22 cellular contexts compared by ENCODE assay signal in the genomic region with DNA sequence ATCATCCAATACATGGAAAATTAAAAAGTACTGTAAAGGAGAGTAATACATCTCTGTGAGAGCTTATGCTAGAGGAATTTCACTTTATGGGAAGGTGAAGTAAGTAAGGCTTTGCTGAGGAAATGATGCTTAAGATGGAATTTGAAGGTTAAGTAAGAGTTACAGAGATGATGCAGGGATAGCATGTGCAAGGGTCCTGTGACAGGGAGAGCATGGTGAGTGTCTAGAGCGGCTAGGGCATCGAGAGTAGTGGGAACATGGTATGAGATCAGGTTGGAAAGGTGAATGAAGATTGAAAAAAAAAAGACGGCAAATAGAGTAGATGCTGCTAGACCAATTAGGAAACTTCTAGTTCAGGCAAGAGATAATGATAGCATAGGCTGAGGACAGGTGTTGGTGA. TPM values are rescaled to one million over a fixed set of nuclear protein-coding genes. Genes with fewer than 3 reads are reported as not detected.
"Had no signal": no experiment of that assay in that cellular context is flagged by ENCODE, and none has a peak within 500 bp of the region (broad histone marks: within the 10 kb centered on the region; RNA-seq: fewer than 3 reads in every experiment).

No MANE protein-coding gene starts in this region.

- H3K4me3 Mint-ChIP-seq: activated naive CD4-positive, alpha-beta T cell treated with anti-CD3 and anti-CD28 coated beads, Interleukin-2, amount 50 U/mL, for 24 hours; naive B cell; neural crest cell; WTC11 had no signal

- H3K27me3 Mint-ChIP-seq: activated naive CD4-positive, alpha-beta T cell treated with anti-CD3 and anti-CD28 coated beads, Interleukin-2, amount 50 U/mL, for 24 hours; naive B cell had no signal

- DNase-seq: activated gamma-delta T cell treated with Interleukin-2 at 50 U/mL for 16 hours; activated T-cell treated with anti-CD3 and anti-CD28 coated beads, Interleukin-2, amount 50 U/mL, for 1 hour; adrenal gland; foreskin keratinocyte; mesenchymal stem cell; naive B cell; occipital lobe; retina; spleen; stimulated activated CD4-positive, alpha-beta T cell treated with anti-CD3 and anti-CD28 coated beads, Interleukin-4, amount 100 ng/mL, for 1 hour; stimulated activated naive CD4-positive, alpha-beta T cell; T1000 had no signal

- H3K9me3 Mint-ChIP-seq: activated naive CD4-positive, alpha-beta T cell treated with anti-CD3 and anti-CD28 coated beads, Interleukin-2, amount 50 U/mL, for 24 hours; naive B cell; neural crest cell; WTC11 had no signal

- ATAC-seq: foreskin keratinocyte had no signal

- H3K4me3 ChIP-seq: adrenal gland, spleen, tibial nerve had no signal

- H3K27me3 ChIP-seq: adrenal gland, foreskin keratinocyte, spleen, tibial nerve had no signal

- H3K9me3 ChIP-seq: adrenal gland, spleen, tibial nerve had no signal

- H3K4me1 Mint-ChIP-seq: naive B cell, neural crest cell had no signal

- H3K27ac ChIP-seq: foreskin keratinocyte had no signal

- H3K4me1 ChIP-seq: adrenal gland, foreskin keratinocyte, spleen had no signal

- H3K27ac Mint-ChIP-seq: activated naive CD4-positive, alpha-beta T cell treated with anti-CD3 and anti-CD28 coated beads, Interleukin-2, amount 50 U/mL, for 24 hours had no signal

- H3K36me3 Mint-ChIP-seq: WTC11 had no signal

RNA-seq across cellular contexts. Expression of gene SRSF12, which starts 42.8 kb away (rescaled TPM):
- total RNA-seq: mononuclear cell; T-helper 1 cell treated with Interleukin-12 subunit alpha and Interleukin-12 subunit beta and Interleukin-4 antibody, amounts not matched to agents 30 ng/mL and 1 ng/mL, for 36 hours had no signal

RNA-seq across cellular contexts. Expression of gene GABRR1, which starts 56.5 kb away (rescaled TPM):
- total RNA-seq: adrenal gland; bronchial epithelial cell; epithelial cell of proximal tubule; foreskin keratinocyte; liver; occipital lobe; spleen; subcutaneous adipose tissue; T-helper 1 cell treated with Interleukin-12 subunit alpha and Interleukin-12 subunit beta and Interleukin-4 antibody, amounts not matched to agents 30 ng/mL and 1 ng/mL, for 36 hours; tibial nerve had no signal
